Comparison of ENCODE assay signal across 8 cellular contexts in genomic region chr9:33081128-33081851, GRCh38. TPM values are rescaled to one million over a fixed set of nuclear protein-coding genes. Genes with fewer than 3 reads are reported as not detected.
DNase-seq lines count a peak whose midpoint lies in the region; ATAC-seq and TF ChIP-seq lines count a peak whose summit lies in the region.

No MANE protein-coding gene starts in this region.

- peak; percentile 74 for TF ChIP-seq CTCF in GM10266 (IDR thresholded peaks at IDR 0.05; ENCODE audit: control insufficient read depth, insufficient read depth, low read depth, missing control alignments)
- TF ChIP-seq CTCF in WTC11 (IDR thresholded peaks at IDR 0.05) = peak; percentile 26; the same call in 1 of the 2 replicates
- TF ChIP-seq CTCF in chondrocyte (IDR thresholded peaks at IDR 0.05) = peak; percentile 99

- H3K4me1 Mint-ChIP-seq in WTC11 (no peaks in the 10 kb centered on the region), chondrocyte (ENCODE audit: low read depth) (peaks cover 15% of the 10 kb centered on the region)

- peaks cover 14% of the 10 kb centered on the region for H3K9me3 Mint-ChIP-seq in WTC11
- no peaks in the 10 kb centered on the region for H3K9me3 Mint-ChIP-seq in chondrocyte (ENCODE audit: low read depth)

- H3K27me3 Mint-ChIP-seq in WTC11 (ENCODE audit: low read depth) (peaks cover 10% of the 10 kb centered on the region), chondrocyte (ENCODE audit: low read depth) (no peaks in the 10 kb centered on the region)

- CTCF ChIA-PET in WTC11 (lab: Charles Lee) = interaction anchor here (3.0 kb wide), 1 partner anchor 145 kb away, joined by 11 read pairs; no protein-coding TSS in a partner anchor

- ATAC-seq in HG03066 (IDR thresholded peaks at IDR 0.05; ENCODE audit: low read depth, unreplicated experiment) = peak; percentile 37
- peak; percentile 70 for ATAC-seq in WTC11

- POLR2A ChIA-PET in WTC11 (lab: Charles Lee) = no interaction called here

- H3K27ac Mint-ChIP-seq in WTC11 (no peak overlapping the region), chondrocyte (ENCODE audit: unreplicated experiment) (no peak overlapping the region)

- peak; percentile 79 for DNase-seq in GM10266 (ENCODE audit: extremely low spot score)
- DNase-seq in NCI-H2227 (lab: John Stamatoyannopoulos, UW; ENCODE audit: unreplicated experiment) = peak; percentile 61
- peak; percentile 42 for DNase-seq in WTC11 (ENCODE audit: low spot score)
- no peak for DNase-seq in chondrocyte (ENCODE audit: low spot score)
- DNase-seq in kidney tubule cell (ENCODE audit: low spot score) = peak; percentile 87
- DNase-seq in stimulated activated CD4-positive, alpha-beta T cell treated with anti-CD3 and anti-CD28 coated beads, Interleukin-1b, Interleukin-23, amount 100 ng/mL, for 4 hours (ENCODE audit: low read depth in 2 of 2) = peak; percentile 32 to 50
- DNase-seq in GOT3 (lab: John Stamatoyannopoulos, UW) = no peak

- H3K36me3 Mint-ChIP-seq in WTC11 (peaks cover 4% of the 10 kb centered on the region), chondrocyte (ENCODE audit: low read depth) (no peaks in the 10 kb centered on the region)

- H3K4me3 Mint-ChIP-seq in WTC11 (no peak overlapping the region), chondrocyte (ENCODE audit: unreplicated experiment) (no peak overlapping the region)

TF ChIP-seq in WTC11, 78 proteins besides CTCF, POLR2A, EP300 and RAD21:
- TF ChIP-seq NR2C2 (CRISPR knock-in tag; IDR thresholded peaks at IDR 0.05) (no peak), GABPB1 (CRISPR knock-in tag; IDR thresholded peaks at IDR 0.05) (no peak), E2F4 (CRISPR knock-in tag; IDR thresholded peaks at IDR 0.05; ENCODE audit: borderline replicate concordance, low read depth) (no peak), ARID4B (CRISPR knock-in tag; IDR thresholded peaks at IDR 0.05; ENCODE audit: borderline replicate concordance) (no peak), TEAD1 (CRISPR knock-in tag; IDR thresholded peaks at IDR 0.05) (no peak), HMGA2 (CRISPR knock-in tag; IDR thresholded peaks at IDR 0.05) (no peak), SOX15 (CRISPR knock-in tag; IDR thresholded peaks at IDR 0.05) (no peak), ZNF232 (CRISPR knock-in tag; IDR thresholded peaks at IDR 0.05) (no peak), ESRRA (CRISPR knock-in tag; IDR thresholded peaks at IDR 0.05; ENCODE audit: borderline replicate concordance) (no peak), MYBL2 (CRISPR knock-in tag; IDR thresholded peaks at IDR 0.05) (no peak)

RNA-seq across cellular contexts. Expression of gene SMU1, which starts 4.8 kb away (rescaled TPM):
- 23.2 to 23.3 TPM (median 23.2 TPM) in 3 replicates for total RNA-seq in WTC11 (2021)
- 17.4 to 21.1 TPM (median 17.5 TPM) in 3 replicates for total RNA-seq in chondrocyte

RNA-seq across cellular contexts. Expression of gene DNAJA1, which starts 56.2 kb away (rescaled TPM):
- 74.5 to 96.5 TPM (median 95.6 TPM) in 3 replicates for total RNA-seq in WTC11 (2021)
- 81.2 to 121 TPM (median 81.9 TPM) in 3 replicates for total RNA-seq in chondrocyte

Comparison
In these comparisons a context has a peak if more than half of its experiments do, and no peak if none do; other contexts are left out.
1. DNase-seq: peak in GM10266 (single experiment), NCI-H2227 (single experiment), WTC11 (single experiment), kidney tubule cell (single experiment) and stimulated activated CD4-positive, alpha-beta T cell treated with anti-CD3 and anti-CD28 coated beads, Interleukin-1b, Interleukin-23, amount 100 ng/mL, for 4 hours (2 of 2); none in chondrocyte (single experiment) and GOT3 (single experiment).
2. CTCF ChIP-seq: peak in every context shown above with its lines; median percentile 99 in chondrocyte; 74 in GM10266; 26 in WTC11.